Comparison of ENCODE assay signal across 1 cellular context in the genomic region with DNA sequence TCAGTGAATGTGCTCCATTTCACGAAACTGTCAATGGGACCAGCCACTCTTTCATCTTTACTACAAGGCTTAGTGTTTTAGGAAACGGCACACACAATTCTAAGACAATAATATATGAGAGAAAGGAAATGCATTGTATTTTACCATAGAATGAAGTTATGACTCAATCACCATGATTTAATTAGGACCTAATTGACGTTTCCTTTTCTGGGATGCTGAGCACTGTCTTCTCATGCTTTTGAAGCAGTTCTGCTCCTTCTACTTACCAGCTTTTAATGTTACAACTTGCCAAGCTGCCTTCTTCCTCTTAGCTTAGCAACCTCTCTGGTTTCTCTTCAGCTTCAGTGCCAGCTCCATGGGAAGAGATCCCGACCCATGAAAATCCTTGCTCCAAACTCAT.
TF ChIP-seq lines count a peak whose summit lies in the region.

No MANE protein-coding gene starts in this region.

TF ChIP-seq in GM23338, 12 proteins besides CTCF, POLR2A, EP300 and RAD21 (continued from another document):
- TF ChIP-seq POLR2AphosphoS5 (IDR thresholded peaks at IDR 0.05; ENCODE audit: low read depth), result no peak
